In the genomic region with DNA sequence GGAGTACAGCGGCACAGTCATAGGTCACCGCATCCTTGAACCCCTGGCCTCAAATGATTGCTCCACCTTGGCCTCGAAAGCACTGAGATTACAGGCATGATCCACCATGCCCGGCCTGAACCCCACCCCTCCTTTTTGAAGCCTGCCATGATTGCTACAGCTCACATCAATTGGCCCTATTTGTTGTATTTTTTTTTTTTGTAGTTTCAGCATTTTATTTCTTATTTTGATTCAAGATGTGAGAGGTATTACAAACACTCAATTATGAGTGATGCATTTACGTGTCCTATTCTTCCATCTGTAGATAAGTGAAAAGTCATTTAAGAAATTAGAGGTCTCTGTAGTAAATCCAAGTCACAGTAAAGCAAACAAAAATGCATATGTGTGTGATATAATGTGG, we compare ENCODE assay signal across 2 cellular contexts. TPM values are rescaled to one million over a fixed set of nuclear protein-coding genes. Genes with fewer than 3 reads are reported as not detected.
"Had no signal": no experiment of that assay in that cellular context is flagged by ENCODE, and none has a peak within 500 bp of the region (broad histone marks: within the 10 kb centered on the region; RNA-seq: fewer than 3 reads in every experiment).

No MANE protein-coding gene starts in this region.

RNA-seq across cellular contexts. Expression of a gene that starts 16.0 kb away (rescaled TPM):
- total RNA-seq: G401, GM12878 had no signal
